In the genomic region with DNA sequence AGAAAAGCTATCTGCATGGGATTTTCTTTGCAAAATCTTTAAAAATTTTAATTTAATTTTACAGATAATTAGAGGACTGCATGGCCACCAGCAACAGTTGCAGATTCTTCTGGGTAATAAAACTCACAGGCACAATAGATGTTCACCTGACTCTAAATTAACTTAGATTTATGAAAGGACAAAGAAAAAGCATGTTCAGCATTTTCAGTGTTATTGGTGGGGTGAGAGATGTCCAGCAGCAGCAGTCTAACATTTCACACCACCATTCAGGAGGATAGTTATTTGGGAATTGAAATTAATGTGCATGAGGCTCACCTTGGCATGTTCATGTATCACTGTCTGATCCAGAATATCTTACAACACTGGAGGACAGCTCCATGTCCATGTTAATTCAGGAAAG, we compare ENCODE assay signal across 11 cellular contexts.
"Had no signal": no experiment of that assay in that cellular context is flagged by ENCODE, and none has a peak within 500 bp of the region (broad histone marks: within the 10 kb centered on the region; RNA-seq: fewer than 3 reads in every experiment).

No MANE protein-coding gene starts in this region.

- H3K4me2 ChIP-seq: GM23338 had no signal

- H3K36me3 ChIP-seq: HAP-1 had no signal

- H3K9ac ChIP-seq: GM23248 had no signal

- FAIRE-seq: H1, H54 had no signal

- H3K9me3 ChIP-seq: HAP-1 had no signal

- ATAC-seq: GM23338, HCT116 had no signal

- DNase-seq: GM23248, GOT3, H7, H9, HCEC 1CT, HFFc6 had no signal

- H3K4me3 ChIP-seq: GM23248, GM23338, HAP-1 had no signal

- H3K27ac ChIP-seq: GM23248 had no signal

- H2AFZ ChIP-seq: GM23248, GM23338 had no signal

- H3K4me1 ChIP-seq: HAP-1 had no signal
